In genomic region chr2:234994340-234995321, GRCh38 we compare ENCODE assay signal across 15 cellular contexts. TPM values are rescaled to one million over a fixed set of nuclear protein-coding genes. Genes with fewer than 3 reads are reported as not detected.
DNase-seq lines count a peak whose midpoint lies in the region; ATAC-seq, FAIRE-seq and TF ChIP-seq lines count a peak whose summit lies in the region.
"Had no signal": no experiment of that assay in that cellular context is flagged by ENCODE, and none has a peak within 500 bp of the region (broad histone marks: within the 10 kb centered on the region; RNA-seq: fewer than 3 reads in every experiment).

No MANE protein-coding gene starts in this region.

- H3K36me3 ChIP-seq in IMR-90 (ENCODE audit: control insufficient read depth, insufficient read depth, low read length) = peaks cover 56% of the 10 kb centered on the region
- no peaks in the 10 kb centered on the region for H3K36me3 ChIP-seq in left lung
- H3K36me3 ChIP-seq: colonic mucosa had no signal

- dilution Hi-C loops in IMR-90 (cut with HindIII; ENCODE audit: low sequenced_read_pairs, unreplicated experiment) = no loop called here

- peak overlapping the region; percentile 82 for H2AK9ac ChIP-seq in IMR-90 (replicated peaks; ENCODE audit: low read depth, low read length, poor library complexity)

- H3K4me1 ChIP-seq in A549 (peaks cover 55% of the 10 kb centered on the region), IMR-90 (ENCODE audit: control insufficient read depth, insufficient read depth, low read length) (peaks cover 66% of the 10 kb centered on the region), left lung (peaks cover 3 to 21% of the 10 kb centered on the region in 2 donors)
- H3K4me1 ChIP-seq: colonic mucosa had no signal

- ATAC-seq in A549 = peak in 1 of 2 experiments; percentile 50; a peak in 3 of 6 replicates
- no peak; the same call in 1 of the 2 replicates for ATAC-seq in IMR-90 (ENCODE audit: low read depth)
- no peak for ATAC-seq in HG02884 (IDR thresholded peaks at IDR 0.05; ENCODE audit: unreplicated experiment)
- no peak for ATAC-seq in HG03432 (IDR thresholded peaks at IDR 0.05; ENCODE audit: unreplicated experiment)
- ATAC-seq in left lung = no peak
- ATAC-seq: GM12878; naive thymus-derived CD4-positive, alpha-beta T cell had no signal

- H3K9ac ChIP-seq in IMR-90 (ENCODE audit: low read depth, low read length) = 0 out of 2 replicates have a peak overlapping the region, but pooled peaks have one; percentile 7

- DNase-seq in A549 (ENCODE audit: low read depth in 1 of 2, low spot score in 1 of 2) (peak in 1 of 2 experiments; percentile 45), IMR-90 (no peak), mesothelial cell of epicardium (ENCODE audit: low spot score in 2 of 2, unreplicated experiment in 2 of 2) (no peak), left lung (no peak)
- no peak for DNase-seq in activated CD8-positive, alpha-beta memory T cell treated with anti-CD3 and anti-CD28 coated beads for 24 hours
- DNase-seq: naive thymus-derived CD4-positive, alpha-beta T cell; Right ventricle myocardium superior had no signal

- peak overlapping the region in 1 of 5 experiments; percentile 43 for H3K4me3 Mint-ChIP-seq in brain
- no peak overlapping the region for H3K4me3 Mint-ChIP-seq in mesothelial cell of epicardium
- H3K4me3 Mint-ChIP-seq: activated naive CD4-positive, alpha-beta T cell treated with anti-CD3 and anti-CD28 coated beads, Interleukin-2, amount 50 U/mL, for 24 hours had no signal

- peak overlapping the region; percentile 96 for H3K14ac ChIP-seq in IMR-90 (replicated peaks; ENCODE audit: low read depth, low read length)

- H4K91ac ChIP-seq in IMR-90 (ENCODE audit: insufficient read depth, low read depth, low read length) = peak overlapping the region; percentile 84

- peak overlapping the region; percentile 88 for H2BK5ac ChIP-seq in IMR-90 (ENCODE audit: low read depth, low read length, poor library complexity, severe bottlenecking)

- peaks cover 6 to 89% of the 10 kb centered on the region in 2 experiments; a peak in 3 of 4 replicates for H3K79me1 ChIP-seq in IMR-90 (ENCODE audit: low read depth in 1 of 2, low read length in 2 of 2)

- peak overlapping the region; percentile 89 for H3K23ac ChIP-seq in IMR-90 (ENCODE audit: low read depth, low read length)

- H3K27ac Mint-ChIP-seq in brain (peak overlapping the region; percentile 46 to 94 (median 77)), mesothelial cell of epicardium (peak overlapping the region; percentile 58)
- H3K27ac Mint-ChIP-seq: activated naive CD4-positive, alpha-beta T cell treated with anti-CD3 and anti-CD28 coated beads, Interleukin-2, amount 50 U/mL, for 24 hours; naive thymus-derived CD4-positive, alpha-beta T cell had no signal

- TF ChIP-seq POLR2A in A549 (IDR thresholded peaks at IDR 0.05; ENCODE audit: low read length) (no peak), IMR-90 (IDR thresholded peaks at IDR 0.05; ENCODE audit: low read depth, low read length) (no peak)

- TF ChIP-seq RAD21 in A549 (conservative IDR thresholded peaks at IDR 0.05 in 1 of 2, IDR thresholded peaks at IDR 0.05 in 1 of 2) (no peak), IMR-90 (IDR thresholded peaks at IDR 0.05; ENCODE audit: low read length) (no peak)

- peak overlapping the region; percentile 63 to 76 for H4K8ac ChIP-seq in IMR-90 (ENCODE audit: low read depth in 2 of 2, low read length in 2 of 2)

- no peak overlapping the region for H3K56ac ChIP-seq in IMR-90 (ENCODE audit: extremely low read depth, insufficient read depth, low read length)

- peak overlapping the region; percentile 66 for H3K18ac ChIP-seq in IMR-90 (ENCODE audit: low read depth, low read length)

- H3K9me3 ChIP-seq in A549 (no peaks in the 10 kb centered on the region), IMR-90 (ENCODE audit: control insufficient read depth, insufficient read depth, low read length) (no peaks in the 10 kb centered on the region), left lung (no peaks in the 10 kb centered on the region)
- H3K9me3 ChIP-seq: colonic mucosa, upper lobe of left lung had no signal

- H3K27ac ChIP-seq in A549 (peak overlapping the region; percentile 80 to 87), IMR-90 (ENCODE audit: insufficient read depth, low read length) (peak overlapping the region; percentile 84), left lung (no peak overlapping the region)
- H3K27ac ChIP-seq: colonic mucosa, upper lobe of left lung had no signal

- peak overlapping the region; percentile 75 for H2BK20ac ChIP-seq in IMR-90 (ENCODE audit: low read depth, low read length)

- H3K4me2 ChIP-seq in A549 (peak overlapping the region; percentile 64), IMR-90 (ENCODE audit: low read depth, low read length) (no peak overlapping the region)

- peak overlapping the region; percentile 98 for H3K4ac ChIP-seq in IMR-90 (ENCODE audit: low read depth, low read length)

- peaks cover 80% of the 10 kb centered on the region for H3K4me1 Mint-ChIP-seq in brain
- peaks cover 43% of the 10 kb centered on the region for H3K4me1 Mint-ChIP-seq in mesothelial cell of epicardium
- H3K4me1 Mint-ChIP-seq: activated naive CD4-positive, alpha-beta T cell treated with anti-CD3 and anti-CD28 coated beads, Interleukin-2, amount 50 U/mL, for 24 hours had no signal

- H3K4me3 ChIP-seq in A549 (no peak overlapping the region), IMR-90 (ENCODE audit: insufficient read depth, low read depth, low read length) (no peak overlapping the region), left lung (no peak overlapping the region)
- H3K4me3 ChIP-seq: colonic mucosa, GM12878, upper lobe of left lung had no signal

- peaks cover 68% of the 10 kb centered on the region for H3K9me1 ChIP-seq in IMR-90 (ENCODE audit: insufficient read depth, low read length)

- POLR2A ChIA-PET in A549 (lab: Yijun Ruan, JAX) (no interaction called here), IMR-90 (lab: Charles Lee; ENCODE audit: unreplicated experiment) (no interaction called here)

- CTCF ChIA-PET in A549 (lab: Yijun Ruan, JAX) = no interaction called here
- CTCF ChIA-PET in IMR-90 (lab: Yijun Ruan, JAX) = no interaction called here

- H2BK15ac ChIP-seq in IMR-90 (ENCODE audit: low read depth, low read length) = peak overlapping the region; percentile 62; the same call in 2 of the 3 replicates

- H2BK120ac ChIP-seq in IMR-90 (ENCODE audit: low read depth, low read length) = peak overlapping the region; percentile 83

- H2AFZ ChIP-seq in IMR-90 (replicated peaks; ENCODE audit: low read length, poor library complexity) = peak overlapping the region; percentile 61

- H3K27me3 ChIP-seq in IMR-90 (ENCODE audit: control insufficient read depth, insufficient read depth, low read length) = no peaks in the 10 kb centered on the region
- H3K27me3 ChIP-seq in left lung = no peaks in the 10 kb centered on the region
- H3K27me3 ChIP-seq: colonic mucosa, upper lobe of left lung had no signal

- FAIRE-seq in A549 (lab: Jason Lieb, UNC) = no peak
- FAIRE-seq: GM12878, small intestine had no signal

- no peak for TF ChIP-seq EP300 in A549 (IDR thresholded peaks at IDR 0.05)

- H3K27me3 Mint-ChIP-seq in brain (no peaks in the 10 kb centered on the region), mesothelial cell of epicardium (ENCODE audit: low read depth) (no peaks in the 10 kb centered on the region)

- H3K36me3 Mint-ChIP-seq in brain (peaks cover 77% of the 10 kb centered on the region), mesothelial cell of epicardium (peaks cover 25% of the 10 kb centered on the region)
- H3K36me3 Mint-ChIP-seq: activated naive CD4-positive, alpha-beta T cell treated with anti-CD3 and anti-CD28 coated beads, Interleukin-2, amount 50 U/mL, for 24 hours; naive thymus-derived CD4-positive, alpha-beta T cell had no signal

- intact Hi-C loops in IMR-90 (cut with micrococcal nuclease) (no loop called here), left lung (cut with DNase I) (no loop called here)

- WGBS in A549 (ENCODE audit: missing lambda C conversion rate) = 87% methylated on average over 21 of the region's 29 CpGs
- 90% methylated on average over 9 of the region's 29 CpGs; no CpG with 5 or more reads in 1 of the 2 experiments for WGBS in IMR-90 (ENCODE audit: extremely low coverage in 2 of 2, insufficient read length in 1 of 2), 2 experiments

- no TSS peak for BruUV-seq in IMR-90 (replicated peaks; lab: Mats Ljungman, UMichigan)

- no peak for TF ChIP-seq CTCF in A549 (IDR thresholded peaks at IDR 0.05)
- no peak for TF ChIP-seq CTCF in IMR-90 (conservative IDR thresholded peaks at IDR 0.05; ENCODE audit: low read depth, low read length)
- no peak for TF ChIP-seq CTCF in brain (conservative IDR thresholded peaks at IDR 0.05)
- no peak for TF ChIP-seq CTCF in mesothelial cell of epicardium (IDR thresholded peaks at IDR 0.05; ENCODE audit: unreplicated experiment)
- TF ChIP-seq CTCF in left lung (IDR thresholded peaks at IDR 0.05) = no peak

- in situ Hi-C loops in IMR-90 (cut with MboI; ENCODE audit: low sequenced_read_pairs) = no loop called here

- peak overlapping the region; percentile 80 for H4K5ac ChIP-seq in IMR-90 (ENCODE audit: low read depth, low read length)

- H3K9me3 Mint-ChIP-seq in brain (peaks cover 0 to 8% (median 0%) of the 10 kb centered on the region in 5 experiments), mesothelial cell of epicardium (no peaks in the 10 kb centered on the region)
- H3K9me3 Mint-ChIP-seq: activated naive CD4-positive, alpha-beta T cell treated with anti-CD3 and anti-CD28 coated beads, Interleukin-2, amount 50 U/mL, for 24 hours had no signal

- H4K20me1 ChIP-seq in IMR-90 (ENCODE audit: insufficient read depth, low read length) = peaks cover 87% of the 10 kb centered on the region

- peak overlapping the region; percentile 77 for H2AK5ac ChIP-seq in IMR-90 (ENCODE audit: low read depth, low read length)

TF ChIP-seq in A549, 52 proteins besides CTCF, POLR2A, EP300 and RAD21 (continues in another document):
- TF ChIP-seq FOSL2 (IDR thresholded peaks at IDR 0.05) (no peak), FOSL2 (CRISPR knock-in tag; IDR thresholded peaks at IDR 0.05) (no peak), NFE2L2 (conservative IDR thresholded peaks at IDR 0.05; ENCODE audit: low read length) (peak; percentile 61; the same call in 1 of the 2 replicates)

TF ChIP-seq in IMR-90, 13 proteins besides CTCF, POLR2A, EP300 and RAD21 (continues in another document):
- no peak for TF ChIP-seq CEBPB (IDR thresholded peaks at IDR 0.05; ENCODE audit: low read depth, low read length)
- TF ChIP-seq SMC3 (IDR thresholded peaks at IDR 0.05; ENCODE audit: low read depth, low read length) = no peak

RNA-seq across cellular contexts. Expression of gene SH3BP4, which starts 42.8 kb away (rescaled TPM):
- polyA plus RNA-seq in A549 (2011; rRNA removed) (35.7 and 53.5 TPM in 2 replicates), A549 (2017; fragmentation: RNase III; extraction: RNeasy Plus Mini Kit Qiagen cat#74134 plus additional on column Dnase treatment) (22.6 to 25.2 TPM (median 23.4 TPM) in 3 replicates), IMR-90 (2012; rRNA removed) (101 and 104 TPM in 2 replicates), brain (ENCODE audit: insufficient read depth, low read depth, low replicate concordance) (78.4 TPM)
- 15.5 and 20.8 TPM in 2 replicates for polyA plus RNA-seq in A549 (2012; cell fraction: cytosol; rRNA removed)
- 16.4 and 18.5 TPM in 2 replicates for polyA plus RNA-seq in A549 (2012; cell fraction: nucleus; rRNA removed)
- polyA minus RNA-seq in A549 (2011; rRNA and poly(A)+ RNA removed) = 62.5 and 67.6 TPM in 2 replicates
- total RNA-seq in IMR-90 (2012; rRNA removed) (112 and 122 TPM in 2 replicates), mesothelial cell of epicardium (44.1 to 45.0 TPM (median 44.3 TPM) in 3 replicates), left lung (10 to 100 TPM; 29.2 to 35.0 TPM)
- 62.6 and 79.6 TPM in 2 replicates for polyA plus RNA-seq in IMR-90 (2012; cell fraction: cytosol; rRNA removed)
- polyA plus RNA-seq in IMR-90 (2012; cell fraction: nucleus; rRNA removed; ENCODE audit: low replicate concordance) = 63.9 and 105 TPM in 2 replicates
- polyA plus RNA-seq: naive thymus-derived CD4-positive, alpha-beta T cell had no signal

Comparison
In these comparisons a context has a peak if more than half of its experiments do, and no peak if none do; other contexts are left out.
1. H3K27ac ChIP-seq: peak in A549 (2 of 2) and IMR-90 (single experiment); none in left lung (0 of 2).